Comparison of ENCODE assay signal across 13 cellular contexts in the genomic region with DNA sequence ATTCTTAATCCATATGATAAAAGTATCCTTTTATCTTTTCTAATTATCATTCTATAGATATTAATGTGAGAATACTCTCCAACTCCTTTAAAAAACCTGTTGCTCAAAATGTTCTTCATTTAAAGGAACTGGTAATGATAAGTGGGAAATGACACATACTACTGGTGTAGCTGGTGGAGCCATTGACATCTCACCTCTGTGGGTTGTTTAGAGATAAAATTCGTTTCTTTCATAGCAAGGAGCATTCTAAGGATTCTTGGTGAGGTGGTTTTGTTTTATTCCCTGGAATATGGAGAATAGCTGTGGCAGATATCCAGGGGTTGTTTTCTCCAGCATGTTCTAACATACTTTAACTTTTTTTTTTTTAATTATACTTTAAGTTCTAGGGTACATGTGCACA.
"Had no signal": no experiment of that assay in that cellular context is flagged by ENCODE, and none has a peak within 500 bp of the region (broad histone marks: within the 10 kb centered on the region; RNA-seq: fewer than 3 reads in every experiment).

No MANE protein-coding gene starts in this region.

- H3K27me3 ChIP-seq: heart left ventricle had no signal

- H3K4me3 ChIP-seq: heart left ventricle, psoas muscle had no signal

- H3K27ac ChIP-seq: heart left ventricle, psoas muscle had no signal

- DNase-seq: activated CD4-positive, alpha-beta T cell treated with anti-CD3 and anti-CD28 coated beads for 1 hour; activated CD4-positive, alpha-beta T cell treated with anti-CD3 and anti-CD28 coated beads, Interleukin-2, amount 50 U/mL, for 4 hours; activated naive CD4-positive, alpha-beta T cell; activated T-cell treated with anti-CD3 and anti-CD28 coated beads for 4 hours; aorta; caudate nucleus; cortex of kidney; effector CD8-positive, alpha-beta T cell; heart left ventricle; left colon; psoas muscle; stimulated activated CD4-positive, alpha-beta T cell treated with anti-CD3 and anti-CD28 coated beads, Interleukin-1b, Interleukin-23, amount 100 ng/mL, for 48 hours had no signal

- H3K9me3 ChIP-seq: psoas muscle had no signal

- H3K4me1 ChIP-seq: psoas muscle had no signal

- H3K36me3 ChIP-seq: heart left ventricle had no signal

- ATAC-seq: heart left ventricle, left colon, psoas muscle, sciatic nerve had no signal
